ENCODE assay signal across 24 cellular contexts in genomic region chr15:64528871-64529270, GRCh38.
"Had no signal": no experiment of that assay in that cellular context is flagged by ENCODE, and none has a peak within 500 bp of the region (broad histone marks: within the 10 kb centered on the region; RNA-seq: fewer than 3 reads in every experiment).

No MANE protein-coding gene starts in this region.

- H3K9me3 ChIP-seq: colonic mucosa, esophagus squamous epithelium, gastrocnemius medialis, left lung, lower lobe of right lung, mucosa of descending colon had no signal

- H3K27me3 ChIP-seq: colonic mucosa, esophagus squamous epithelium, gastrocnemius medialis, heart right ventricle, left lung had no signal

- ATAC-seq: effector memory CD8-positive, alpha-beta T cell; esophagus mucosa; gastrocnemius medialis; left cardiac atrium; left lung; left ventricle myocardium superior; lower lobe of right lung; mucosa of descending colon had no signal

- H3K4me3 Mint-ChIP-seq: dendritic cell treated with granulocyte-macrophage colony-stimulating factor and Interleukin-4, amounts not matched to agents 40 ng/mL and 50 ng/mL, for 4 days; effector memory CD8-positive, alpha-beta T cell; endodermal cell; mesothelial cell of epicardium had no signal

- H3K4me1 ChIP-seq: colonic mucosa, gastrocnemius medialis had no signal

- H3K27ac Mint-ChIP-seq: dendritic cell treated with granulocyte-macrophage colony-stimulating factor and Interleukin-4, amounts not matched to agents 40 ng/mL and 50 ng/mL, for 4 days; effector memory CD8-positive, alpha-beta T cell; endodermal cell; mesothelial cell of epicardium had no signal

- H3K27ac ChIP-seq: colonic mucosa, epithelial cell of prostate, esophagus squamous epithelium, gastrocnemius medialis, heart right ventricle, left lung, lower lobe of right lung had no signal

- H3K27me3 Mint-ChIP-seq: dendritic cell treated with granulocyte-macrophage colony-stimulating factor and Interleukin-4, amounts not matched to agents 40 ng/mL and 50 ng/mL, for 4 days; effector memory CD8-positive, alpha-beta T cell had no signal

- DNase-seq: colonic mucosa; cortex of kidney; effector CD8-positive, alpha-beta T cell; effector memory CD8-positive, alpha-beta T cell; endodermal cell; erythroblast; esophagus squamous epithelium; foreskin fibroblast; foreskin melanocyte; gastrocnemius medialis; glutamatergic neuron; head of caudate nucleus; heart right ventricle; hippocampal formation; left cardiac atrium; left lung; left ventricle myocardium superior; lower lobe of right lung; mesenchymal stem cell; mucosa of descending colon had no signal

- H3K36me3 ChIP-seq: colonic mucosa, gastrocnemius medialis, left lung, lower lobe of right lung had no signal

- H3K4me3 ChIP-seq: colonic mucosa, esophagus squamous epithelium, gastrocnemius medialis, heart right ventricle, left lung, lower lobe of right lung, mucosa of descending colon had no signal

- H3K9me3 Mint-ChIP-seq: dendritic cell treated with granulocyte-macrophage colony-stimulating factor and Interleukin-4, amounts not matched to agents 40 ng/mL and 50 ng/mL, for 4 days; effector memory CD8-positive, alpha-beta T cell; endodermal cell had no signal
